In genomic region chr2:55923978-55924325, GRCh38 we compare ENCODE assay signal across 11 cellular contexts. TPM values are rescaled to one million over a fixed set of nuclear protein-coding genes. Genes with fewer than 3 reads are reported as not detected.
A peak's percentile ranks its signal among the peaks of the same experiment; 100 is the strongest.
DNase-seq lines count a peak whose midpoint lies in the region; ATAC-seq, FAIRE-seq and TF ChIP-seq lines count a peak whose summit lies in the region.
"Had no signal": no experiment of that assay in that cellular context is flagged by ENCODE, and none has a peak within 500 bp of the region (broad histone marks: within the 10 kb centered on the region; RNA-seq: fewer than 3 reads in every experiment).

No MANE protein-coding gene starts in this region.

- WGBS in mesodermal cell (ENCODE audit: insufficient coverage in 2 of 2), 2 experiments: 0 to 3% methylated on average over 5 to 7 of the region's 9 CpGs
- whole genome bisulfite sequencing in tibial nerve, 2 donors: 4 to 5% methylated on average over 9 of the region's 9 CpGs

- POLR2A ChIA-PET in Panc1 (lab: Charles Lee): no interaction called here

- H3K4me1 ChIP-seq in Panc1 (ENCODE audit: control insufficient read depth, insufficient read depth, low read length) (peaks cover 8% of the 10 kb centered on the region), mesodermal cell (ENCODE audit: control insufficient read depth, insufficient read depth, low read length, poor library complexity, severe bottlenecking) (no peaks in the 10 kb centered on the region), tibial nerve (peaks cover 0 to 18% (median 2%) of the 10 kb centered on the region in 4 donors)

- H3K36me3 ChIP-seq in Panc1 (ENCODE audit: control insufficient read depth, insufficient read depth, low read length) (no peaks in the 10 kb centered on the region), mesodermal cell (ENCODE audit: control insufficient read depth, insufficient read depth, low read length) (no peaks in the 10 kb centered on the region), tibial nerve (no peaks in the 10 kb centered on the region)

- intact Hi-C loops in Panc1 (cut with micrococcal nuclease; ENCODE audit: unreplicated experiment): no loop called here

- H3K9me3 ChIP-seq in Panc1 (ENCODE audit: control insufficient read depth, insufficient read depth, low read depth, low read length) (no peaks in the 10 kb centered on the region), mesodermal cell (ENCODE audit: control insufficient read depth, low read length) (no peaks in the 10 kb centered on the region), tibial nerve (no peaks in the 10 kb centered on the region)

- peak; percentile 29 for ATAC-seq in Panc1

- CTCF ChIA-PET in Panc1 (lab: Charles Lee): no interaction called here

- DNase-seq in Panc1 (ENCODE audit: low read depth, low spot score) (no peak), epithelial cell of proximal tubule (ENCODE audit: low read depth) (no peak), tibial nerve (ENCODE audit: low spot score in 2 of 2) (no peak), GM13976 (ENCODE audit: low spot score) (no peak), RCC 7860 (ENCODE audit: low spot score) (no peak), NCI-H1105 treated with DMSO at 0.1 percent for 48 hours (lab: John Stamatoyannopoulos, UW) (no peak)
- DNase-seq in activated naive CD4-positive, alpha-beta T cell (lab: John Stamatoyannopoulos, UW): no peak
- DNase-seq: activated CD4-positive, alpha-beta T cell treated with anti-CD3 and anti-CD28 coated beads for 1 hour; kidney glomerular epithelial cell had no signal

- no peak for FAIRE-seq in RCC 7860 (lab: Jason Lieb, UNC)

- H3K4me3 ChIP-seq in Panc1 (ENCODE audit: low read depth in 2 of 2, low read length in 2 of 2) (peak overlapping the region; percentile 54 to 62), epithelial cell of proximal tubule (ENCODE audit: low read depth, low read length) (peak overlapping the region; percentile 81), mesodermal cell (ENCODE audit: extremely low read depth, insufficient read depth, low read length, poor library complexity, severe bottlenecking) (peak overlapping the region; percentile 47), tibial nerve (peak overlapping the region; percentile 52 to 91 (median 58))

- no peak for TF ChIP-seq EP300 in tibial nerve (IDR thresholded peaks at IDR 0.05)

- H3K27ac ChIP-seq in Panc1 (ENCODE audit: low read length) (no peak overlapping the region), mesodermal cell (ENCODE audit: low read depth, low read length, severe bottlenecking) (no peak overlapping the region), tibial nerve (peak overlapping the region in 2 of 4 donors; percentile 1 to 77)
- H3K27ac ChIP-seq: HL-60 had no signal

- peaks cover 26% of the 10 kb centered on the region for H3K27me3 ChIP-seq in Panc1 (ENCODE audit: control insufficient read depth, insufficient read depth, low read length)
- H3K27me3 ChIP-seq in tibial nerve: peaks cover 0 to 32% of the 10 kb centered on the region in 2 donors

- TF ChIP-seq POLR2A in tibial nerve (IDR thresholded peaks at IDR 0.05): no peak

- in situ Hi-C loops in Panc1 (cut with HindIII; ENCODE audit: low pct_unique_long_range_greater_than_20kb, low sequenced_read_pairs) (no loop called here), GM13976 (cut with MboI; ENCODE audit: low sequenced_read_pairs, unreplicated experiment) (no loop called here)

- no TSS peak for BruUV-seq in Panc1 (replicated peaks; lab: Mats Ljungman, UMichigan)

- TF ChIP-seq CTCF in Panc1 (IDR thresholded peaks at IDR 0.05): no peak
- TF ChIP-seq CTCF in epithelial cell of proximal tubule (conservative IDR thresholded peaks at IDR 0.05; ENCODE audit: low read depth, low read length): no peak
- TF ChIP-seq CTCF in tibial nerve (IDR thresholded peaks at IDR 0.05): no peak
- TF ChIP-seq CTCF in GM13976 (IDR thresholded peaks at IDR 0.05; ENCODE audit: borderline replicate concordance, control extremely low read depth, extremely low read depth, insufficient read depth, missing control alignments): no peak

RNA-seq across cellular contexts. Expression of gene EFEMP1, which starts 0.4 kb away (rescaled TPM):
- 15.5 TPM for total RNA-seq in Panc1 (2021; ENCODE audit: unreplicated experiment)
- 6.8 TPM for polyA plus RNA-seq in Panc1 (2012; ENCODE audit: insufficient read length)
- 30.0 and 42.8 TPM in 2 replicates for total RNA-seq in epithelial cell of proximal tubule
- polyA plus RNA-seq in mesodermal cell (2013, experiment 1 of 2): 12.9 TPM
- 13.2 TPM for polyA plus RNA-seq in mesodermal cell (2013, experiment 2 of 2)
- total RNA-seq in tibial nerve: 100 to 1,000 TPM; 113 to 253 (median 137) TPM
